Comparison of ENCODE assay signal across 22 cellular contexts in the genomic region with DNA sequence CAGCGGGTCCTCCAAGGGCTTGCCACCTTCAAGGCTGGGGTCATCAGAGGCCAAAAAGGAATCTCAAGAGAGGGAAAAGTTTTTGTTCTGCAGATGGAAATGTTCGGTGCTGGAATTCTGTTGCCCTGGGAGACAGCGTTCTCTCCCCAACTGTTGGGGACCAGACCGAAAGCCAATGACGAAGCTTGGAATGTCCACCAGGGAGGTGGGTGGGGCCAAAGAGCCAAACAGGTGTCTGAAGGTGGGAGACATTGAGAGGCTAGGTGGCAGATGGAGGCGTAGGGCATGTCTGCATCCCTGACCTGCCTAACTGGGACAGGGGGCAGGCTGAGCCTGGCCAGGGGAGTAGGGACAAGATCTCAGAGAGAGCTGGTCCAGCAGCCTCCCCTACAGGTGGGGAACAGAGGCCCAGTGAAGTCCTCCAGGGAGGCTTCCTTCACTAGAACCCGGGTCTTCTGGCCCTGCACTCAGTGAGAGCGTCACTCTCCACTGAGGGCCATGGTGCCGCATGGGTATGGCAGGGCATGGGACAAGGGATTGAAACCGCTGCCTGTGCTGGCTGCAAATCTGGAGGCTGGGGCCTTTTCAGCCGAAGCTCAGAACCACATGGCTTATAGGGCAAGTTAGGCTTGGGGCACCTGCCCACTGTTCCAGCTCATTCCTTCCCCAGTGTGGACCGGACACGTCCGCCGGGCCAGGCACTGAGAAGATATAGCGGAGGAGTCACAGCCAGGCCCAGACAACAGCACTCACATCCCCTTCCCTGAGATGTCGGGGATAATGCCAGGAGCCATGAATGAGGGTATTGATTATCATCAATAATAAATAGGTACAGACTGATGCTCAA. TPM values are rescaled to one million over a fixed set of nuclear protein-coding genes. Genes with fewer than 3 reads are reported as not detected.
DNase-seq lines count a peak whose midpoint lies in the region; ATAC-seq and TF ChIP-seq lines count a peak whose summit lies in the region.
"Had no signal": no experiment of that assay in that cellular context is flagged by ENCODE, and none has a peak within 500 bp of the region (broad histone marks: within the 10 kb centered on the region; RNA-seq: fewer than 3 reads in every experiment).

No MANE protein-coding gene starts in this region.

- H4K8ac ChIP-seq in H9 (replicated peaks; ENCODE audit: insufficient read length, low read depth, low read length): no peak overlapping the region

- no peak overlapping the region for H2BK15ac ChIP-seq in H9 (ENCODE audit: low read depth, low read length)

- no peaks in the 10 kb centered on the region for H3K27me3 Mint-ChIP-seq in activated naive CD4-positive, alpha-beta T cell treated with anti-CD3 and anti-CD28 coated beads, Interleukin-2, amount 50 U/mL, for 24 hours
- H3K27me3 Mint-ChIP-seq in H9 (ENCODE audit: low read depth) (peaks cover 58% of the 10 kb centered on the region), endodermal cell (ENCODE audit: insufficient read depth) (peaks cover 41% of the 10 kb centered on the region)

- H3K4me1 Mint-ChIP-seq in activated naive CD4-positive, alpha-beta T cell treated with anti-CD3 and anti-CD28 coated beads, Interleukin-2, amount 50 U/mL, for 24 hours: peaks cover 25% of the 10 kb centered on the region
- H3K4me1 Mint-ChIP-seq in H9 (peaks cover 9 to 21% of the 10 kb centered on the region in 2 experiments), endodermal cell (peaks cover 4% of the 10 kb centered on the region)

- no peaks in the 10 kb centered on the region for H3K79me1 ChIP-seq in H9 (ENCODE audit: insufficient read depth, low read depth, low read length, poor library complexity, severe bottlenecking)

- no peak overlapping the region for H3K4me2 ChIP-seq in H9 (ENCODE audit: insufficient read depth, insufficient read length, low read length)
- H3K4me2 ChIP-seq in osteoblast (ENCODE audit: insufficient read depth, low read length): no peak overlapping the region

- no peak overlapping the region for H2BK5ac ChIP-seq in H9 (ENCODE audit: insufficient read length, low read length)

- H3K4ac ChIP-seq in H9 (ENCODE audit: low read depth, low read length): no peak overlapping the region

- H3T11ph ChIP-seq in H9 (ENCODE audit: low read length): no peak overlapping the region

- no peak overlapping the region for H2BK120ac ChIP-seq in H9 (ENCODE audit: low read depth, low read length, poor library complexity, severe bottlenecking)

- H3K36me3 ChIP-seq in endodermal cell (ENCODE audit: control insufficient read depth, insufficient read depth, low read length): no peaks in the 10 kb centered on the region
- no peaks in the 10 kb centered on the region for H3K36me3 ChIP-seq in osteoblast (ENCODE audit: insufficient read depth, low read length)
- H3K36me3 ChIP-seq: MG63, right lobe of liver, thyroid gland had no signal

- no peak overlapping the region for H4K5ac ChIP-seq in H9 (ENCODE audit: insufficient read length, low read depth, low read length)

- no peak overlapping the region for H4K91ac ChIP-seq in H9 (ENCODE audit: insufficient read length, low read depth, low read length)

- ATAC-seq in activated naive CD4-positive, alpha-beta T cell treated with anti-CD3 and anti-CD28 coated beads, Interleukin-2, amount 50 U/mL, for 72 hours: no peak
- ATAC-seq: right lobe of liver; stimulated activated memory B cell treated with anti-CD40 and anti-IgM and Interleukin-4, amounts not matched to agents 10 μg/mL and 1 μg/mL and 100 μg/mL, for 72 hours had no signal

- peaks cover 9% of the 10 kb centered on the region for H3K23me2 ChIP-seq in H9 (ENCODE audit: insufficient read length, low read depth, low read length, poor library complexity, severe bottlenecking)

- H3K27ac Mint-ChIP-seq in activated naive CD4-positive, alpha-beta T cell treated with anti-CD3 and anti-CD28 coated beads, Interleukin-2, amount 50 U/mL, for 24 hours: no peak overlapping the region
- H3K27ac Mint-ChIP-seq in activated naive CD4-positive, alpha-beta T cell treated with anti-CD3 and anti-CD28 coated beads, Interleukin-2, amount 50 U/mL, for 72 hours: no peak overlapping the region
- H3K27ac Mint-ChIP-seq in H9: no peak overlapping the region; a peak in 1 of 7 replicates
- H3K27ac Mint-ChIP-seq in endodermal cell: no peak overlapping the region
- H3K27ac Mint-ChIP-seq: stimulated activated memory B cell treated with anti-CD40 and anti-IgM and Interleukin-4, amounts not matched to agents 10 μg/mL and 1 μg/mL and 100 μg/mL, for 72 hours had no signal

- H3K18ac ChIP-seq in H9 (ENCODE audit: insufficient read length, low read depth, low read length): no peak overlapping the region

- H3K4me3 ChIP-seq in endodermal cell (ENCODE audit: low read length) (no peak overlapping the region), osteoblast (ENCODE audit: insufficient read depth, low read length) (no peak overlapping the region)
- H3K4me3 ChIP-seq: MG63, right lobe of liver, thyroid gland had no signal

- H3K27me3 ChIP-seq in H9 (ENCODE audit: insufficient read depth, low read length) (peaks cover 5% of the 10 kb centered on the region; the same call in 1 of the 2 replicates), endodermal cell (ENCODE audit: control insufficient read depth, insufficient read depth, low read length, poor library complexity, severe bottlenecking) (peaks cover 27% of the 10 kb centered on the region), osteoblast (ENCODE audit: insufficient read depth, low read length) (peaks cover 29% of the 10 kb centered on the region)
- H3K27me3 ChIP-seq: right lobe of liver, thyroid gland had no signal

- H4K20me1 ChIP-seq in H9 (ENCODE audit: control insufficient read depth, insufficient read depth, insufficient read length): peaks cover 6% of the 10 kb centered on the region
- H4K20me1 ChIP-seq in osteoblast (ENCODE audit: insufficient read depth, low read length): no peaks in the 10 kb centered on the region

- no CpG with 5 or more reads among the region's 17 CpGs for WGBS in H9 (ENCODE audit: extremely low coverage, insufficient read length, low lambda C conversion rate)
- WGBS in endodermal cell (ENCODE audit: insufficient coverage in 1 of 2, insufficient read length in 1 of 2), 2 experiments: 86 to 90% methylated on average over 12 to 17 of the region's 17 CpGs

- H3K4me3 Mint-ChIP-seq in activated naive CD4-positive, alpha-beta T cell treated with anti-CD3 and anti-CD28 coated beads, Interleukin-2, amount 50 U/mL, for 24 hours: peak overlapping the region; percentile 55
- H3K4me3 Mint-ChIP-seq in H9 (peak overlapping the region; percentile 38 to 76), endodermal cell (peak overlapping the region; percentile 37)
- H3K4me3 Mint-ChIP-seq: stimulated activated memory B cell treated with anti-CD40 and anti-IgM and Interleukin-4, amounts not matched to agents 10 μg/mL and 1 μg/mL and 100 μg/mL, for 72 hours had no signal

- no peak overlapping the region for H3K27ac ChIP-seq in H9 (ENCODE audit: insufficient read length, low read depth, low read length)
- no peak overlapping the region for H3K27ac ChIP-seq in endodermal cell (ENCODE audit: low read depth, low read length)
- no peak overlapping the region for H3K27ac ChIP-seq in osteoblast (ENCODE audit: low read depth, low read length)
- H3K27ac ChIP-seq: C4-2B, right lobe of liver, RWPE1, thyroid gland had no signal

- no peak overlapping the region for H3K23ac ChIP-seq in H9 (ENCODE audit: insufficient read length, low read depth, low read length)

- H2BK20ac ChIP-seq in H9 (ENCODE audit: low read depth, low read length, poor library complexity, severe bottlenecking): no peak overlapping the region

- H3K36me3 Mint-ChIP-seq in activated naive CD4-positive, alpha-beta T cell treated with anti-CD3 and anti-CD28 coated beads, Interleukin-2, amount 50 U/mL, for 24 hours: no peaks in the 10 kb centered on the region
- H3K36me3 Mint-ChIP-seq in activated naive CD4-positive, alpha-beta T cell treated with anti-CD3 and anti-CD28 coated beads, Interleukin-2, amount 50 U/mL, for 72 hours: peaks cover 2% of the 10 kb centered on the region in 2 donors
- H3K36me3 Mint-ChIP-seq in H9 (ENCODE audit: insufficient read depth in 1 of 3, low read depth in 3 of 3) (no peaks in the 10 kb centered on the region; a peak in 1 of 7 replicates), endodermal cell (ENCODE audit: low read depth) (no peaks in the 10 kb centered on the region)

- no peak for DNase-seq in activated naive CD4-positive, alpha-beta T cell treated with anti-CD3 and anti-CD28 coated beads, Interleukin-2, amount 50 U/mL, for 72 hours (ENCODE audit: low spot score in 2 of 2)
- DNase-seq in H9 (no peak), endodermal cell (no peak), osteoblast (ENCODE audit: insufficient read length, low spot score, missing footprints) (peak; percentile 78), mesenteric fat pad (ENCODE audit: low spot score) (no peak), NCI-H82 treated with DMSO at 0.1 percent for 48 hours (lab: John Stamatoyannopoulos, UW; ENCODE audit: unreplicated experiment) (no peak), mucosa of gallbladder (ENCODE audit: low spot score) (no peak)
- DNase-seq: activated CD4-positive, CD25-positive, alpha-beta regulatory T cell treated with anti-CD3 and anti-CD28 coated beads, Interleukin-2, amount 50 U/mL, for 72 hours; activated gamma-delta T cell treated with Interleukin-2 at 50 U/mL for 16 hours; aorta; effector memory CD4-positive, alpha-beta T cell; GOT3; MG63; NCI-H1436 treated with DMSO at 0.1 percent for 48 hours; NCI-H2171 treated with DMSO at 0.1 percent for 48 hours; NCI-H69; right lobe of liver; thyroid gland had no signal

- H3K9me3 ChIP-seq in H9 (ENCODE audit: control insufficient read depth, low read depth, low read length) (no peaks in the 10 kb centered on the region), endodermal cell (ENCODE audit: control insufficient read depth, low read length) (no peaks in the 10 kb centered on the region), osteoblast (ENCODE audit: low read depth, low read length) (no peaks in the 10 kb centered on the region)
- H3K9me3 ChIP-seq: MG63, right lobe of liver, thyroid gland had no signal

- H2AK5ac ChIP-seq in H9 (ENCODE audit: insufficient read length, low read length): no peak overlapping the region

- H3K79me2 ChIP-seq in H9 (ENCODE audit: insufficient read depth, low read length) (no peaks in the 10 kb centered on the region), osteoblast (ENCODE audit: insufficient read depth, low read length) (no peaks in the 10 kb centered on the region)

- no peak overlapping the region for H3K14ac ChIP-seq in H9 (ENCODE audit: insufficient read depth, low read length)

- H2AFZ ChIP-seq in H9 (ENCODE audit: low read length) (no peak overlapping the region), osteoblast (ENCODE audit: low read length) (no peak overlapping the region)

- H3K56ac ChIP-seq in H9 (ENCODE audit: insufficient read length, low read depth, low read length): no peak overlapping the region

- no peak overlapping the region for H3K9ac ChIP-seq in H9 (ENCODE audit: extremely low read depth, insufficient read length, low read length)
- H3K9ac ChIP-seq in endodermal cell (ENCODE audit: extremely low read depth, low read length, poor library complexity, severe bottlenecking): no peak overlapping the region

- TF ChIP-seq CTCF in H9 (conservative IDR thresholded peaks at IDR 0.05) (no peak), endodermal cell (conservative IDR thresholded peaks at IDR 0.05) (no peak), osteoblast (IDR thresholded peaks at IDR 0.05; ENCODE audit: extremely low read depth, low read depth, low read length) (no peak)

- H3K9me3 Mint-ChIP-seq in activated naive CD4-positive, alpha-beta T cell treated with anti-CD3 and anti-CD28 coated beads, Interleukin-2, amount 50 U/mL, for 24 hours: no peaks in the 10 kb centered on the region
- H3K9me3 Mint-ChIP-seq in activated naive CD4-positive, alpha-beta T cell treated with anti-CD3 and anti-CD28 coated beads, Interleukin-2, amount 50 U/mL, for 72 hours: no peaks in the 10 kb centered on the region
- no peaks in the 10 kb centered on the region; a peak in 2 of 5 replicates for H3K9me3 Mint-ChIP-seq in H9
- no peaks in the 10 kb centered on the region for H3K9me3 Mint-ChIP-seq in endodermal cell
- H3K9me3 Mint-ChIP-seq: stimulated activated memory B cell treated with anti-CD40 and anti-IgM and Interleukin-4, amounts not matched to agents 10 μg/mL and 1 μg/mL and 100 μg/mL, for 72 hours had no signal

- no peak overlapping the region for H2BK12ac ChIP-seq in H9 (ENCODE audit: insufficient read length, low read depth, low read length)

- no peaks in the 10 kb centered on the region; the same call in 1 of the 2 replicates for H3K4me1 ChIP-seq in H9 (ENCODE audit: insufficient read depth, low read length)
- H3K4me1 ChIP-seq in endodermal cell (ENCODE audit: control insufficient read depth, insufficient read depth, low read length): no peaks in the 10 kb centered on the region
- no peaks in the 10 kb centered on the region for H3K4me1 ChIP-seq in osteoblast (ENCODE audit: insufficient read depth, low read length)
- H3K4me1 ChIP-seq: right lobe of liver had no signal

RNA-seq across cellular contexts. Expression of a gene that starts 5.0 kb away (rescaled TPM):
- total RNA-seq in activated naive CD4-positive, alpha-beta T cell treated with anti-CD3 and anti-CD28 coated beads, Interleukin-2, amount 50 U/mL, for 72 hours: 10 to 100 TPM; 23.0 to 45.7 TPM
- total RNA-seq in H9 (2021) (1.9 and 2.1 TPM in 2 replicates), endodermal cell (1 to 10 TPM; 5.5 to 5.6 TPM), osteoblast (0.36 and 0.59 TPM in 2 replicates), mesenteric fat pad (6.3 TPM), mucosa of gallbladder (7.5 TPM)
- polyA plus RNA-seq in endodermal cell (2013, experiment 1 of 2): 3.0 TPM
- polyA plus RNA-seq in endodermal cell (2013, experiment 2 of 2): 2.8 TPM

RNA-seq across cellular contexts. Expression of a gene that starts 8.2 kb away (rescaled TPM):
- total RNA-seq in activated naive CD4-positive, alpha-beta T cell treated with anti-CD3 and anti-CD28 coated beads, Interleukin-2, amount 50 U/mL, for 72 hours: under 1 TPM; 0.14 to 0.37 TPM
- 1.9 and 2.4 TPM in 2 replicates for total RNA-seq in H9 (2021)
- total RNA-seq in endodermal cell: 1 to 10 TPM; 4.1 to 5.6 TPM
- 3.6 TPM for polyA plus RNA-seq in endodermal cell (2013, experiment 1 of 2)
- 3.0 TPM for polyA plus RNA-seq in endodermal cell (2013, experiment 2 of 2)
- 16.3 and 18.0 TPM in 2 replicates for total RNA-seq in osteoblast
- total RNA-seq in mesenteric fat pad: 13.9 TPM
- total RNA-seq in mucosa of gallbladder: 7.2 TPM
